ENCODE assay signal across 8 cellular contexts in genomic region chr1:62783736-62784508, GRCh38. TPM values are rescaled to one million over a fixed set of nuclear protein-coding genes. Genes with fewer than 3 reads are reported as not detected.
DNase-seq lines count a peak whose midpoint lies in the region; ATAC-seq, FAIRE-seq and TF ChIP-seq lines count a peak whose summit lies in the region.

A gene with protein sequence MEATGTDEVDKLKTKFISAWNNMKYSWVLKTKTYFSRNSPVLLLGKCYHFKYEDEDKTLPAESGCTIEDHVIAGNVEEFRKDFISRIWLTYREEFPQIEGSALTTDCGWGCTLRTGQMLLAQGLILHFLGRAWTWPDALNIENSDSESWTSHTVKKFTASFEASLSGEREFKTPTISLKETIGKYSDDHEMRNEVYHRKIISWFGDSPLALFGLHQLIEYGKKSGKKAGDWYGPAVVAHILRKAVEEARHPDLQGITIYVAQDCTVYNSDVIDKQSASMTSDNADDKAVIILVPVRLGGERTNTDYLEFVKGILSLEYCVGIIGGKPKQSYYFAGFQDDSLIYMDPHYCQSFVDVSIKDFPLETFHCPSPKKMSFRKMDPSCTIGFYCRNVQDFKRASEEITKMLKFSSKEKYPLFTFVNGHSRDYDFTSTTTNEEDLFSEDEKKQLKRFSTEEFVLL (plus strand): TSS chr1:62784132. CDS start chr1:62803787, 19,655 bp downstream.

- CTCF ChIA-PET in RWPE1 (lab: Yijun Ruan, JAX): no interaction called here

- FAIRE-seq in H54 (lab: Jason Lieb, UNC): peak; percentile 97

- no peak within 1 kb of the TSS for H3K4me3 Mint-ChIP-seq in activated T-helper 2 cell treated with anti-CD3 and anti-CD28 coated beads, Interferon-gamma antibody, Interleukin-2, Interleukin-4, amounts not matched to agents 10 μg/mL and 5 μg/mL and 100 μg/mL, durations not matched to agents 14 hours and 24 hours and 36 hours (ENCODE audit: low read depth)
- H3K4me3 Mint-ChIP-seq in nephron progenitor cell: no peak within 1 kb of the TSS
- no peak within 1 kb of the TSS for H3K4me3 Mint-ChIP-seq in stimulated activated naive CD8-positive, alpha-beta T cell treated with anti-CD3 and anti-CD28 coated beads, Interleukin-15, amount 100 ng/mL, for 72 hours

- H3K27me3 Mint-ChIP-seq in activated T-helper 2 cell treated with anti-CD3 and anti-CD28 coated beads, Interferon-gamma antibody, Interleukin-2, Interleukin-4, amounts not matched to agents 10 μg/mL and 5 μg/mL and 100 μg/mL, durations not matched to agents 14 hours and 24 hours and 36 hours (ENCODE audit: low read depth): peaks cover 14% of the 10 kb centered on the region
- H3K27me3 Mint-ChIP-seq in nephron progenitor cell (ENCODE audit: low read depth, poor library complexity): peaks cover 6% of the 10 kb centered on the region
- no peaks in the 10 kb centered on the region for H3K27me3 Mint-ChIP-seq in stimulated activated naive CD8-positive, alpha-beta T cell treated with anti-CD3 and anti-CD28 coated beads, Interleukin-15, amount 100 ng/mL, for 72 hours

- DNase-seq in ELF-1 (ENCODE audit: low read depth, low spot score) (peak; percentile 98), H54 (ENCODE audit: insufficient read length, low spot score) (peak; percentile 81), LoVo (ENCODE audit: low spot score) (peak; percentile 96), RWPE1 (ENCODE audit: low spot score) (peak; percentile 95), fibroblast of the conjunctiva (ENCODE audit: low read depth) (peak; percentile 96), nephron progenitor cell (peak; percentile 81)
- peak; percentile 90 for DNase-seq in activated T-helper 2 cell treated with anti-CD3 and anti-CD28 coated beads, Interferon-gamma antibody, Interleukin-2, Interleukin-4, amounts not matched to agents 10 μg/mL and 5 μg/mL and 100 μg/mL, durations not matched to agents 14 hours and 24 hours and 36 hours (ENCODE audit: low spot score)
- peak; percentile 83 to 93 for DNase-seq in stimulated activated naive CD8-positive, alpha-beta T cell treated with anti-CD3 and anti-CD28 coated beads, Interleukin-15, amount 100 ng/mL, for 72 hours

- peak within 1 kb of the TSS; percentile 90 for H3K27ac ChIP-seq in RWPE1

- H3K4me1 Mint-ChIP-seq in activated T-helper 2 cell treated with anti-CD3 and anti-CD28 coated beads, Interferon-gamma antibody, Interleukin-2, Interleukin-4, amounts not matched to agents 10 μg/mL and 5 μg/mL and 100 μg/mL, durations not matched to agents 14 hours and 24 hours and 36 hours (ENCODE audit: low read depth): peaks cover 3% of the 10 kb centered on the region
- peaks cover 12% of the 10 kb centered on the region for H3K4me1 Mint-ChIP-seq in nephron progenitor cell
- H3K4me1 Mint-ChIP-seq in stimulated activated naive CD8-positive, alpha-beta T cell treated with anti-CD3 and anti-CD28 coated beads, Interleukin-15, amount 100 ng/mL, for 72 hours: peaks cover 18% of the 10 kb centered on the region

- POLR2A ChIA-PET in RWPE1 (lab: Yijun Ruan, JAX; ENCODE audit: low non-redundant PET): no interaction called here

- peak; percentile 76 for TF ChIP-seq POLR2A in H54 (IDR thresholded peaks at IDR 0.05; ENCODE audit: low read depth, low read length)

- H3K27ac Mint-ChIP-seq in activated T-helper 2 cell treated with anti-CD3 and anti-CD28 coated beads, Interferon-gamma antibody, Interleukin-2, Interleukin-4, amounts not matched to agents 10 μg/mL and 5 μg/mL and 100 μg/mL, durations not matched to agents 14 hours and 24 hours and 36 hours: no peak within 1 kb of the TSS
- no peak within 1 kb of the TSS for H3K27ac Mint-ChIP-seq in nephron progenitor cell
- H3K27ac Mint-ChIP-seq in stimulated activated naive CD8-positive, alpha-beta T cell treated with anti-CD3 and anti-CD28 coated beads, Interleukin-15, amount 100 ng/mL, for 72 hours: peak within 1 kb of the TSS in 1 of 2 donors; percentile 67

- no peak for TF ChIP-seq CTCF in RWPE1 (conservative IDR thresholded peaks at IDR 0.05; ENCODE audit: low read depth)
- no peak for TF ChIP-seq CTCF in nephron progenitor cell (IDR thresholded peaks at IDR 0.05)

- H3K9me3 Mint-ChIP-seq in activated T-helper 2 cell treated with anti-CD3 and anti-CD28 coated beads, Interferon-gamma antibody, Interleukin-2, Interleukin-4, amounts not matched to agents 10 μg/mL and 5 μg/mL and 100 μg/mL, durations not matched to agents 14 hours and 24 hours and 36 hours: no peaks in the 10 kb centered on the region
- H3K9me3 Mint-ChIP-seq in nephron progenitor cell: no peaks in the 10 kb centered on the region
- H3K9me3 Mint-ChIP-seq in stimulated activated naive CD8-positive, alpha-beta T cell treated with anti-CD3 and anti-CD28 coated beads, Interleukin-15, amount 100 ng/mL, for 72 hours: no peaks in the 10 kb centered on the region

- intact Hi-C loops in activated T-helper 2 cell treated with anti-CD3 and anti-CD28 coated beads, Interferon-gamma antibody, Interleukin-2, Interleukin-4, amounts not matched to agents 10 μg/mL and 5 μg/mL and 100 μg/mL, durations not matched to agents 14 hours and 24 hours and 36 hours (cut with micrococcal nuclease): loop anchor here (1.0 to 5.0 kb wide), 4 partner anchors 17 to 1057 kb away; partner anchors contain the start of genes DOCK7 and TM2D1

- peak; percentile 98 for ATAC-seq in stimulated activated naive CD8-positive, alpha-beta T cell treated with anti-CD3 and anti-CD28 coated beads, Interleukin-15, amount 100 ng/mL, for 72 hours

- H3K36me3 Mint-ChIP-seq in activated T-helper 2 cell treated with anti-CD3 and anti-CD28 coated beads, Interferon-gamma antibody, Interleukin-2, Interleukin-4, amounts not matched to agents 10 μg/mL and 5 μg/mL and 100 μg/mL, durations not matched to agents 14 hours and 24 hours and 36 hours (ENCODE audit: low read depth): no peaks in the 10 kb centered on the region
- H3K36me3 Mint-ChIP-seq in nephron progenitor cell (ENCODE audit: low read depth): peaks cover 2% of the 10 kb centered on the region

RNA-seq across cellular contexts. Expression of the gene that starts here (rescaled TPM):
- total RNA-seq in activated T-helper 2 cell treated with anti-CD3 and anti-CD28 coated beads, Interferon-gamma antibody, Interleukin-2, Interleukin-4, amounts not matched to agents 10 μg/mL and 5 μg/mL and 100 μg/mL, durations not matched to agents 14 hours and 24 hours and 36 hours: 8.2 and 10.1 TPM in 2 replicates

Comparison
In these comparisons a context has a peak if more than half of its experiments do, and no peak if none do; other contexts are left out.
1. Peak in every context shown above with its lines: DNase-seq, ATAC-seq and H3K27ac ChIP-seq.